Comparison of ENCODE assay signal across 9 cellular contexts in genomic region chr11:38612701-38613100, GRCh38.
"Had no signal": no experiment of that assay in that cellular context is flagged by ENCODE, and none has a peak within 500 bp of the region (broad histone marks: within the 10 kb centered on the region; RNA-seq: fewer than 3 reads in every experiment).

No MANE protein-coding gene starts in this region.

- H3K4me1 Mint-ChIP-seq: IgD-negative memory B cell had no signal

- H3K36me3 Mint-ChIP-seq: IgD-negative memory B cell had no signal

- FAIRE-seq: HepG2 had no signal

- H3K27ac ChIP-seq: HL-60 had no signal

- H3K9me3 ChIP-seq: HAP-1 had no signal

- H3K27me3 Mint-ChIP-seq: IgD-negative memory B cell had no signal

- ATAC-seq: HCT116, HepG2 had no signal

- H3K4me1 ChIP-seq: HAP-1 had no signal

- H3K27ac Mint-ChIP-seq: HFFc6, IgD-negative memory B cell had no signal

- H3K4me3 Mint-ChIP-seq: HFFc6, IgD-negative memory B cell had no signal

- H3K36me3 ChIP-seq: HAP-1 had no signal

- DNase-seq: GOT3, H7, HFFc6, KG1 had no signal

- H3K4me3 ChIP-seq: HAP-1 had no signal
